1 cellular context compared by ENCODE assay signal in the genomic region with DNA sequence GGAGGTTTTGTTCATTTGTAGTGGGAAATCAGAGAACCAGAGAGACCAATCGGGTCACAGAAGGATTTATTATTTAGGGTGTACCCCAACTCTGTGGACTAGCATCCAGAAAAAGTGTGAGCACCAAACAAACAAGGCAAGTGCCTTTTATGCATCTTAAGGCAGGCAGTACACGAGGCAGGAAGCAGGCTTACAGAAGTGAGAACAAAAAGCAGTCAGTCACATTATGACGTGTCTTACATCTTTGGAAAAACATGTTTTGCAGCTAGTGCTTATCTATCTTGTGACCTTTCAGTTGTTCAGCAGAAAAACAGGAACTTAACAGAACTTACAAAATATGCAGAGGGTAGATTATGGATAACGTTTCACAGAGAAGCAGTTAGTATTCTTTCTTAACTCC.
TF ChIP-seq lines count a peak whose summit lies in the region.

No MANE protein-coding gene starts in this region.

TF ChIP-seq in liver, 16 proteins besides CTCF, POLR2A, EP300 and RAD21 (continued from another document):
- TF ChIP-seq, protein P1, sequence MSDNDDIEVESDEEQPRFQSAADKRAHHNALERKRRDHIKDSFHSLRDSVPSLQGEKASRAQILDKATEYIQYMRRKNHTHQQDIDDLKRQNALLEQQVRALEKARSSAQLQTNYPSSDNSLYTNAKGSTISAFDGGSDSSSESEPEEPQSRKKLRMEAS (IDR thresholded peaks at IDR 0.05): peak; percentile 20
- TF ChIP-seq FOXA2 (IDR thresholded peaks at IDR 0.05): no peak
- no peak for TF ChIP-seq HNF4G (IDR thresholded peaks at IDR 0.05)
- no peak for TF ChIP-seq SP1 (IDR thresholded peaks at IDR 0.05)
